9 cellular contexts compared by ENCODE assay signal in genomic region chr20:32581839-32582658, GRCh38. TPM values are rescaled to one million over a fixed set of nuclear protein-coding genes. Genes with fewer than 3 reads are reported as not detected.
DNase-seq lines count a peak whose midpoint lies in the region; ATAC-seq, FAIRE-seq and TF ChIP-seq lines count a peak whose summit lies in the region.
"Had no signal": no experiment of that assay in that cellular context is flagged by ENCODE, and none has a peak within 500 bp of the region (broad histone marks: within the 10 kb centered on the region; RNA-seq: fewer than 3 reads in every experiment).

No MANE protein-coding gene starts in this region.

- H3K4me3 ChIP-seq in hepatocyte: no peak overlapping the region
- no peak overlapping the region for H3K4me3 ChIP-seq in coronary artery

- peak overlapping the region; percentile 73 for H3K27ac Mint-ChIP-seq in activated naive CD4-positive, alpha-beta T cell treated with anti-CD3 and anti-CD28 coated beads for 36 hours
- H3K27ac Mint-ChIP-seq in activated naive CD4-positive, alpha-beta T cell treated with anti-CD3 and anti-CD28 coated beads, Interleukin-2, amount 50 U/mL, for 72 hours: peak overlapping the region in 1 of 2 donors; percentile 68
- H3K27ac Mint-ChIP-seq in T-helper 17 cell: peak overlapping the region; percentile 76
- peak overlapping the region; percentile 91 to 97 for H3K27ac Mint-ChIP-seq in stimulated activated naive CD8-positive, alpha-beta T cell treated with anti-CD3 and anti-CD28 coated beads, Interleukin-15, amount 100 ng/mL, for 72 hours

- no peak for TF ChIP-seq CTCF in hepatocyte (IDR thresholded peaks at IDR 0.05; ENCODE audit: poor library complexity)
- TF ChIP-seq CTCF in coronary artery (IDR thresholded peaks at IDR 0.05): no peak

- DNase-seq in activated naive CD4-positive, alpha-beta T cell treated with anti-CD3 and anti-CD28 coated beads for 36 hours: no peak
- no peak for DNase-seq in activated naive CD4-positive, alpha-beta T cell treated with anti-CD3 and anti-CD28 coated beads, Interleukin-2, amount 50 U/mL, for 72 hours (ENCODE audit: low spot score in 2 of 2)
- DNase-seq in T-helper 17 cell (no peak), hepatocyte (ENCODE audit: low spot score) (peak; percentile 55), frontal cortex (ENCODE audit: low spot score in 2 of 2) (no peak), coronary artery (ENCODE audit: low spot score) (no peak)
- no peak for DNase-seq in stimulated activated naive CD8-positive, alpha-beta T cell treated with anti-CD3 and anti-CD28 coated beads, Interleukin-15, amount 100 ng/mL, for 72 hours
- DNase-seq in stimulated activated CD4-positive, alpha-beta T cell treated with anti-CD3 and anti-CD28 coated beads, Interleukin-2, amount 100 ng/mL, for 48 hours: no peak
- DNase-seq: activated gamma-delta T cell treated with Interleukin-2 at 50 U/mL for 16 hours had no signal

- CTCF ChIA-PET in activated naive CD4-positive, alpha-beta T cell treated with anti-CD3 and anti-CD28 coated beads for 36 hours (lab: Charles Lee): interaction anchor here (0.9 to 1.5 kb wide), 2 partner anchors 12 to 60 kb away, joined by 4 to 6 read pairs; no protein-coding TSS in a partner anchor

- no peaks in the 10 kb centered on the region for H4K20me1 ChIP-seq in hepatocyte (ENCODE audit: insufficient read depth, poor library complexity, severe bottlenecking)

- peaks cover 1% of the 10 kb centered on the region for H3K36me3 Mint-ChIP-seq in activated naive CD4-positive, alpha-beta T cell treated with anti-CD3 and anti-CD28 coated beads for 36 hours (ENCODE audit: low read depth)
- no peaks in the 10 kb centered on the region for H3K36me3 Mint-ChIP-seq in activated naive CD4-positive, alpha-beta T cell treated with anti-CD3 and anti-CD28 coated beads, Interleukin-2, amount 50 U/mL, for 72 hours
- H3K36me3 Mint-ChIP-seq in T-helper 17 cell (ENCODE audit: low read depth): peaks cover 3% of the 10 kb centered on the region

- intact Hi-C loops in activated naive CD4-positive, alpha-beta T cell treated with anti-CD3 and anti-CD28 coated beads for 36 hours (cut with micrococcal nuclease): no loop called here

- H3K9me3 Mint-ChIP-seq in activated naive CD4-positive, alpha-beta T cell treated with anti-CD3 and anti-CD28 coated beads for 36 hours: no peaks in the 10 kb centered on the region
- H3K9me3 Mint-ChIP-seq in activated naive CD4-positive, alpha-beta T cell treated with anti-CD3 and anti-CD28 coated beads, Interleukin-2, amount 50 U/mL, for 72 hours: no peaks in the 10 kb centered on the region
- no peaks in the 10 kb centered on the region for H3K9me3 Mint-ChIP-seq in stimulated activated naive CD8-positive, alpha-beta T cell treated with anti-CD3 and anti-CD28 coated beads, Interleukin-15, amount 100 ng/mL, for 72 hours

- H2AFZ ChIP-seq in hepatocyte: no peak overlapping the region

- H3K27me3 ChIP-seq in hepatocyte: peaks cover 16% of the 10 kb centered on the region

- peaks cover 35% of the 10 kb centered on the region for H3K4me1 ChIP-seq in hepatocyte (ENCODE audit: insufficient read depth)

- no peaks in the 10 kb centered on the region for H3K36me3 ChIP-seq in hepatocyte (replicated peaks; ENCODE audit: insufficient read depth, low read depth)

- H3K4me2 ChIP-seq in hepatocyte: peak overlapping the region; percentile 100

- H3K9me2 ChIP-seq in hepatocyte (replicated peaks; ENCODE audit: insufficient read depth): no peaks in the 10 kb centered on the region

- H3K27ac ChIP-seq in hepatocyte (peak overlapping the region; percentile 84), coronary artery (no peak overlapping the region)

- H3K27me3 Mint-ChIP-seq in activated naive CD4-positive, alpha-beta T cell treated with anti-CD3 and anti-CD28 coated beads for 36 hours (ENCODE audit: low read depth): no peaks in the 10 kb centered on the region
- H3K27me3 Mint-ChIP-seq in T-helper 17 cell: no peaks in the 10 kb centered on the region
- H3K27me3 Mint-ChIP-seq in stimulated activated naive CD8-positive, alpha-beta T cell treated with anti-CD3 and anti-CD28 coated beads, Interleukin-15, amount 100 ng/mL, for 72 hours: peaks cover 11% of the 10 kb centered on the region

- WGBS in hepatocyte (ENCODE audit: low lambda C conversion rate, missing lambda C conversion rate): 76% methylated on average over 20 of the region's 20 CpGs

- peak overlapping the region; percentile 53 for H3K4me3 Mint-ChIP-seq in activated naive CD4-positive, alpha-beta T cell treated with anti-CD3 and anti-CD28 coated beads for 36 hours
- peak overlapping the region; percentile 87 for H3K4me3 Mint-ChIP-seq in T-helper 17 cell
- H3K4me3 Mint-ChIP-seq in stimulated activated naive CD8-positive, alpha-beta T cell treated with anti-CD3 and anti-CD28 coated beads, Interleukin-15, amount 100 ng/mL, for 72 hours: peak overlapping the region; percentile 88 to 92

- ATAC-seq in activated naive CD4-positive, alpha-beta T cell treated with anti-CD3 and anti-CD28 coated beads, Interleukin-2, amount 50 U/mL, for 72 hours: no peak
- no peak for ATAC-seq in T-helper 17 cell
- no peak for ATAC-seq in stimulated activated naive CD8-positive, alpha-beta T cell treated with anti-CD3 and anti-CD28 coated beads, Interleukin-15, amount 100 ng/mL, for 72 hours

- peaks cover 53% of the 10 kb centered on the region for H3K4me1 Mint-ChIP-seq in activated naive CD4-positive, alpha-beta T cell treated with anti-CD3 and anti-CD28 coated beads for 36 hours (ENCODE audit: low read depth)
- peaks cover 56% of the 10 kb centered on the region for H3K4me1 Mint-ChIP-seq in T-helper 17 cell
- peaks cover 63% of the 10 kb centered on the region for H3K4me1 Mint-ChIP-seq in stimulated activated naive CD8-positive, alpha-beta T cell treated with anti-CD3 and anti-CD28 coated beads, Interleukin-15, amount 100 ng/mL, for 72 hours

- H3K9me3 ChIP-seq in T-helper 17 cell (ENCODE audit: control insufficient read depth, low read length, poor library complexity, severe bottlenecking) (no peaks in the 10 kb centered on the region), hepatocyte (ENCODE audit: low read depth) (no peaks in the 10 kb centered on the region)

- no peak for FAIRE-seq in frontal cortex (lab: Jason Lieb, UNC)

- H3K79me2 ChIP-seq in hepatocyte: peaks cover 46% of the 10 kb centered on the region

RNA-seq across cellular contexts. Expression of gene NOL4L, which starts 3.1 kb away (rescaled TPM):
- total RNA-seq in activated naive CD4-positive, alpha-beta T cell treated with anti-CD3 and anti-CD28 coated beads for 36 hours: 10 to 100 TPM; 24.8 to 29.2 TPM
- total RNA-seq in activated naive CD4-positive, alpha-beta T cell treated with anti-CD3 and anti-CD28 coated beads, Interleukin-2, amount 50 U/mL, for 72 hours: 10 to 100 TPM; 21.2 to 30.7 TPM
- total RNA-seq in T-helper 17 cell: 10 to 100 TPM; 60.9 to 62.9 TPM
- total RNA-seq in hepatocyte: 34.3 and 35.6 TPM in 2 replicates
- 42.9 and 44.2 TPM in 2 replicates for polyA plus RNA-seq in hepatocyte
- 13.0 TPM for total RNA-seq in frontal cortex
